In genomic region chr10:8048281-8049008, GRCh38 we compare ENCODE assay signal across 1 cellular context.
TF ChIP-seq lines count a peak whose summit lies in the region.

No MANE protein-coding gene starts in this region.

TF ChIP-seq in GM12878, 131 proteins besides CTCF, POLR2A, EP300 and RAD21 (continued from another document):
- no peak for TF ChIP-seq BCLAF1 (IDR thresholded peaks at IDR 0.05)
- no peak; the same call in 1 of the 2 replicates for TF ChIP-seq NR2F1 (conservative IDR thresholded peaks at IDR 0.05)
- no peak for TF ChIP-seq NFXL1 (IDR thresholded peaks at IDR 0.05; ENCODE audit: borderline replicate concordance)
- no peak for TF ChIP-seq ETV6 (conservative IDR thresholded peaks at IDR 0.05 in 1 of 2, IDR thresholded peaks at IDR 0.05 in 1 of 2; ENCODE audit: borderline replicate concordance in 1 of 2, low read depth in 1 of 2)
- TF ChIP-seq IKZF2 (IDR thresholded peaks at IDR 0.05) = peak; percentile 25 to 64; a peak in 3 of 4 replicates
TF ChIP-seq in GM12878: peak in this region for 7.
